ENCODE assay signal across 1 cellular context in the genomic region with DNA sequence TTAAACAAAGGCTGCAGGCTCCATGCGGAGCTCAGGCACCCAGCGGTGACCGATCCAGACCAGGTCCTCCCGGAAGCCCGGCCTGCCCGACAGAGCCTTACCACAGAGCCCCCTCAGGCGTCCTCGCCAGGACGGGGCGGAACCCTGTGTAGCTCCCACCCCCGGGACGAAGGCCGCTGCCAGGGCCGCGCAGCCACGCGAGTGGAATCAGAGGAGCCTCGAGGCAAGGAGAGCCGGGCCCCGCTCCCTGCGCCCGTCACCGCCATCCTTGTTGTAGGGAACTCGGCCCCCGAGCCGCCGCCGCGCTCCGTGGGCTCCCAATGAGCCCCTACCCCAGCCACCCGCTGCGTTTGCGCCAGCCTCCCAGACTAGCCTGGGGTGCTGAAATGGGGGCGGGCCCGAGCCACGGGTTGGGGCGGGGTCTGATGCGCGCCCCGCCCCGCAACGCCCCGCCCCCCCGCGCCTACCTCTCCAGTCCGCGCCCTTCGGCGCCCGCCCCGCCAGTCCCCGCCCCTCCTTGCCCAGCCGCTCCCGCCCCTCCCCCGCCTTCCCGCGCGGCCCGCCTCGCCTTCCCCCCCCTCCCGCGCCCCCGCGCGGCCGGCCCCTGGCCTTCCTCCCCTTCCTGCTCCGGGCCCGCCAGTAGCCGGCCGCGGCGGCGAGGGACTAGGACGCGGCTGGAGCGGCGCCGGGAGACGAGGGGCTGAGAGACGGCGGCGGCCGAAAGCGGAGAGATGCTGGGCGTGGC.
TF ChIP-seq lines count a peak whose summit lies in the region.

A gene with protein sequence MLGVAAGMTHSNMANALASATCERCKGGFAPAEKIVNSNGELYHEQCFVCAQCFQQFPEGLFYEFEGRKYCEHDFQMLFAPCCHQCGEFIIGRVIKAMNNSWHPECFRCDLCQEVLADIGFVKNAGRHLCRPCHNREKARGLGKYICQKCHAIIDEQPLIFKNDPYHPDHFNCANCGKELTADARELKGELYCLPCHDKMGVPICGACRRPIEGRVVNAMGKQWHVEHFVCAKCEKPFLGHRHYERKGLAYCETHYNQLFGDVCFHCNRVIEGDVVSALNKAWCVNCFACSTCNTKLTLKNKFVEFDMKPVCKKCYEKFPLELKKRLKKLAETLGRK (plus strand): TSS at position 639 of the 745 bp plus-strand sequence. CDS start 93 bp downstream, at position 732.

TF ChIP-seq in HEK293, 187 proteins besides CTCF, POLR2A, EP300 and RAD21 (continued from another document and continues in another):
- TF ChIP-seq, protein P1, sequence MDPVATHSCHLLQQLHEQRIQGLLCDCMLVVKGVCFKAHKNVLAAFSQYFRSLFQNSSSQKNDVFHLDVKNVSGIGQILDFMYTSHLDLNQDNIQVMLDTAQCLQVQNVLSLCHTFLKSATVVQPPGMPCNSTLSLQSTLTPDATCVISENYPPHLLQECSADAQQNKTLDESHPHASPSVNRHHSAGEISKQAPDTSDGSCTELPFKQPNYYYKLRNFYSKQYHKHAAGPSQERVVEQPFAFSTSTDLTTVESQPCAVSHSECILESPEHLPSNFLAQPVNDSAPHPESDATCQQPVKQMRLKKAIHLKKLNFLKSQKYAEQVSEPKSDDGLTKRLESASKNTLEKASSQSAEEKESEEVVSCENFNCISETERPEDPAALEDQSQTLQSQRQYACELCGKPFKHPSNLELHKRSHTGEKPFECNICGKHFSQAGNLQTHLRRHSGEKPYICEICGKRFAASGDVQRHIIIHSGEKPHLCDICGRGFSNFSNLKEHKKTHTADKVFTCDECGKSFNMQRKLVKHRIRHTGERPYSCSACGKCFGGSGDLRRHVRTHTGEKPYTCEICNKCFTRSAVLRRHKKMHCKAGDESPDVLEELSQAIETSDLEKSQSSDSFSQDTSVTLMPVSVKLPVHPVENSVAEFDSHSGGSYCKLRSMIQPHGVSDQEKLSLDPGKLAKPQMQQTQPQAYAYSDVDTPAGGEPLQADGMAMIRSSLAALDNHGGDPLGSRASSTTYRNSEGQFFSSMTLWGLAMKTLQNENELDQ (tag by site-specific recombination; IDR thresholded peaks at IDR 0.05; ENCODE audit: low read depth) = no peak
- TF ChIP-seq ZNF670 (tag by site-specific recombination; IDR thresholded peaks at IDR 0.05; ENCODE audit: low read depth) = no peak
- TF ChIP-seq ZSCAN16 (tag by site-specific recombination; IDR thresholded peaks at IDR 0.05) = no peak
- no peak for TF ChIP-seq ZNF521 (tag by site-specific recombination; IDR thresholded peaks at IDR 0.05)
- TF ChIP-seq, protein P2, sequence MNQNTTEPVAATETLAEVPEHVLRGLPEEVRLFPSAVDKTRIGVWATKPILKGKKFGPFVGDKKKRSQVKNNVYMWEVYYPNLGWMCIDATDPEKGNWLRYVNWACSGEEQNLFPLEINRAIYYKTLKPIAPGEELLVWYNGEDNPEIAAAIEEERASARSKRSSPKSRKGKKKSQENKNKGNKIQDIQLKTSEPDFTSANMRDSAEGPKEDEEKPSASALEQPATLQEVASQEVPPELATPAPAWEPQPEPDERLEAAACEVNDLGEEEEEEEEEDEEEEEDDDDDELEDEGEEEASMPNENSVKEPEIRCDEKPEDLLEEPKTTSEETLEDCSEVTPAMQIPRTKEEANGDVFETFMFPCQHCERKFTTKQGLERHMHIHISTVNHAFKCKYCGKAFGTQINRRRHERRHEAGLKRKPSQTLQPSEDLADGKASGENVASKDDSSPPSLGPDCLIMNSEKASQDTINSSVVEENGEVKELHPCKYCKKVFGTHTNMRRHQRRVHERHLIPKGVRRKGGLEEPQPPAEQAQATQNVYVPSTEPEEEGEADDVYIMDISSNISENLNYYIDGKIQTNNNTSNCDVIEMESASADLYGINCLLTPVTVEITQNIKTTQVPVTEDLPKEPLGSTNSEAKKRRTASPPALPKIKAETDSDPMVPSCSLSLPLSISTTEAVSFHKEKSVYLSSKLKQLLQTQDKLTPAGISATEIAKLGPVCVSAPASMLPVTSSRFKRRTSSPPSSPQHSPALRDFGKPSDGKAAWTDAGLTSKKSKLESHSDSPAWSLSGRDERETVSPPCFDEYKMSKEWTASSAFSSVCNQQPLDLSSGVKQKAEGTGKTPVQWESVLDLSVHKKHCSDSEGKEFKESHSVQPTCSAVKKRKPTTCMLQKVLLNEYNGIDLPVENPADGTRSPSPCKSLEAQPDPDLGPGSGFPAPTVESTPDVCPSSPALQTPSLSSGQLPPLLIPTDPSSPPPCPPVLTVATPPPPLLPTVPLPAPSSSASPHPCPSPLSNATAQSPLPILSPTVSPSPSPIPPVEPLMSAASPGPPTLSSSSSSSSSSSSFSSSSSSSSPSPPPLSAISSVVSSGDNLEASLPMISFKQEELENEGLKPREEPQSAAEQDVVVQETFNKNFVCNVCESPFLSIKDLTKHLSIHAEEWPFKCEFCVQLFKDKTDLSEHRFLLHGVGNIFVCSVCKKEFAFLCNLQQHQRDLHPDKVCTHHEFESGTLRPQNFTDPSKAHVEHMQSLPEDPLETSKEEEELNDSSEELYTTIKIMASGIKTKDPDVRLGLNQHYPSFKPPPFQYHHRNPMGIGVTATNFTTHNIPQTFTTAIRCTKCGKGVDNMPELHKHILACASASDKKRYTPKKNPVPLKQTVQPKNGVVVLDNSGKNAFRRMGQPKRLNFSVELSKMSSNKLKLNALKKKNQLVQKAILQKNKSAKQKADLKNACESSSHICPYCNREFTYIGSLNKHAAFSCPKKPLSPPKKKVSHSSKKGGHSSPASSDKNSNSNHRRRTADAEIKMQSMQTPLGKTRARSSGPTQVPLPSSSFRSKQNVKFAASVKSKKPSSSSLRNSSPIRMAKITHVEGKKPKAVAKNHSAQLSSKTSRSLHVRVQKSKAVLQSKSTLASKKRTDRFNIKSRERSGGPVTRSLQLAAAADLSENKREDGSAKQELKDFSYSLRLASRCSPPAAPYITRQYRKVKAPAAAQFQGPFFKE (tag by site-specific recombination; IDR thresholded peaks at IDR 0.05; ENCODE audit: borderline replicate concordance) = no peak
- TF ChIP-seq ZBTB20 (tag by site-specific recombination; IDR thresholded peaks at IDR 0.05) = peak; percentile 82; the same call in 1 of the 2 replicates
- TF ChIP-seq KLF8 (tag by site-specific recombination; IDR thresholded peaks at IDR 0.05) = peak; percentile 80
- TF ChIP-seq ZNF112 (tag by site-specific recombination; IDR thresholded peaks at IDR 0.05) = no peak
- TF ChIP-seq BCL11A (tag by site-specific recombination; IDR thresholded peaks at IDR 0.05; ENCODE audit: low read depth) = peak; percentile 55; the same call in 1 of the 2 replicates
- TF ChIP-seq ZNF791 (tag by site-specific recombination; IDR thresholded peaks at IDR 0.05) = no peak
- no peak for TF ChIP-seq ZNF626 (tag by site-specific recombination; IDR thresholded peaks at IDR 0.05)
- no peak for TF ChIP-seq ZNF169 (tag by site-specific recombination; IDR thresholded peaks at IDR 0.05)
- 0 out of 2 replicates have a peak, but pooled peaks have one; percentile 19 for TF ChIP-seq ZSCAN23 (tag by site-specific recombination; IDR thresholded peaks at IDR 0.05)
- TF ChIP-seq ZSCAN18 (tag by site-specific recombination; IDR thresholded peaks at IDR 0.05) = no peak
- TF ChIP-seq ZNF544 (tag by site-specific recombination; IDR thresholded peaks at IDR 0.05) = no peak
- TF ChIP-seq ZNF10 (tag by site-specific recombination; IDR thresholded peaks at IDR 0.05) = no peak
- TF ChIP-seq ZNF645 (tag by site-specific recombination; IDR thresholded peaks at IDR 0.05) = no peak
- TF ChIP-seq ZNF707 (tag by site-specific recombination; IDR thresholded peaks at IDR 0.05) = no peak
- peak; percentile 41 for TF ChIP-seq KLF1 (tag by site-specific recombination; IDR thresholded peaks at IDR 0.05)
- no peak for TF ChIP-seq ZNF157 (tag by site-specific recombination; IDR thresholded peaks at IDR 0.05)
- no peak for TF ChIP-seq IKZF3 (tag by site-specific recombination; IDR thresholded peaks at IDR 0.05)
- 0 out of 2 replicates have a peak, but pooled peaks have one; percentile 32 for TF ChIP-seq ZNF76 (tag by site-specific recombination; IDR thresholded peaks at IDR 0.05; ENCODE audit: borderline replicate concordance, low read depth)
- TF ChIP-seq GLI2 (tag by site-specific recombination; IDR thresholded peaks at IDR 0.05; ENCODE audit: borderline replicate concordance, low read depth) = no peak
- TF ChIP-seq SP3 (tag by site-specific recombination; IDR thresholded peaks at IDR 0.05) = peak; percentile 88
- TF ChIP-seq ZNF214 (tag by site-specific recombination; IDR thresholded peaks at IDR 0.05; ENCODE audit: borderline replicate concordance) = no peak
- no peak for TF ChIP-seq TCF7L2 (IDR thresholded peaks at IDR 0.05; ENCODE audit: borderline replicate concordance, low read depth, low read length)
- no peak for TF ChIP-seq ZNF248 (tag by site-specific recombination; IDR thresholded peaks at IDR 0.05)
- TF ChIP-seq EGR2 (tag by site-specific recombination; IDR thresholded peaks at IDR 0.05; ENCODE audit: low read depth) = no peak
- TF ChIP-seq, protein P3, sequence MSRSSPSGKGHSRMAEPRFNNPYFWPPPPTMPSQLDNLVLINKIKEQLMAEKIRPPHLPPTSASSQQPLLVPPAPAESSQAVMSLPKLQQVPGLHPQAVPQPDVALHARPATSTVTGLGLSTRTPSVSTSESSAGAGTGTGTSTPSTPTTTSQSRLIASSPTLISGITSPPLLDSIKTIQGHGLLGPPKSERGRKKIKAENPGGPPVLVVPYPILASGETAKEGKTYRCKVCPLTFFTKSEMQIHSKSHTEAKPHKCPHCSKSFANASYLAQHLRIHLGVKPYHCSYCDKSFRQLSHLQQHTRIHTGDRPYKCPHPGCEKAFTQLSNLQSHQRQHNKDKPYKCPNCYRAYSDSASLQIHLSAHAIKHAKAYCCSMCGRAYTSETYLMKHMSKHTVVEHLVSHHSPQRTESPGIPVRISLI (tag by site-specific recombination; IDR thresholded peaks at IDR 0.05) = no peak
- TF ChIP-seq ZNF138 (tag by site-specific recombination; IDR thresholded peaks at IDR 0.05; ENCODE audit: borderline replicate concordance) = no peak
- TF ChIP-seq ZIC2 (tag by site-specific recombination; IDR thresholded peaks at IDR 0.05) = peak; percentile 93
- no peak for TF ChIP-seq ZNF558 (tag by site-specific recombination; IDR thresholded peaks at IDR 0.05)
- TF ChIP-seq RBAK (tag by site-specific recombination; IDR thresholded peaks at IDR 0.05) = no peak
- TF ChIP-seq ELK4 (IDR thresholded peaks at IDR 0.05; ENCODE audit: borderline replicate concordance, low read depth, low read length) = no peak
- no peak for TF ChIP-seq SCRT1 (tag by site-specific recombination; IDR thresholded peaks at IDR 0.05; ENCODE audit: borderline replicate concordance)
- no peak for TF ChIP-seq ZNF548 (tag by site-specific recombination; IDR thresholded peaks at IDR 0.05)
- no peak for TF ChIP-seq HOXA7 (CRISPR knock-in tag; IDR thresholded peaks at IDR 0.05; ENCODE audit: borderline replicate concordance)
- no peak for TF ChIP-seq ZNF174 (tag by site-specific recombination; IDR thresholded peaks at IDR 0.05)
- no peak for TF ChIP-seq ZNF274 (IDR thresholded peaks at IDR 0.05; ENCODE audit: low read length)
- TF ChIP-seq ZNF274 (tag by site-specific recombination; IDR thresholded peaks at IDR 0.05; ENCODE audit: borderline replicate concordance) = no peak
- no peak for TF ChIP-seq ZNF302 (tag by site-specific recombination; IDR thresholded peaks at IDR 0.05; ENCODE audit: low read depth)
- TF ChIP-seq, protein P4, sequence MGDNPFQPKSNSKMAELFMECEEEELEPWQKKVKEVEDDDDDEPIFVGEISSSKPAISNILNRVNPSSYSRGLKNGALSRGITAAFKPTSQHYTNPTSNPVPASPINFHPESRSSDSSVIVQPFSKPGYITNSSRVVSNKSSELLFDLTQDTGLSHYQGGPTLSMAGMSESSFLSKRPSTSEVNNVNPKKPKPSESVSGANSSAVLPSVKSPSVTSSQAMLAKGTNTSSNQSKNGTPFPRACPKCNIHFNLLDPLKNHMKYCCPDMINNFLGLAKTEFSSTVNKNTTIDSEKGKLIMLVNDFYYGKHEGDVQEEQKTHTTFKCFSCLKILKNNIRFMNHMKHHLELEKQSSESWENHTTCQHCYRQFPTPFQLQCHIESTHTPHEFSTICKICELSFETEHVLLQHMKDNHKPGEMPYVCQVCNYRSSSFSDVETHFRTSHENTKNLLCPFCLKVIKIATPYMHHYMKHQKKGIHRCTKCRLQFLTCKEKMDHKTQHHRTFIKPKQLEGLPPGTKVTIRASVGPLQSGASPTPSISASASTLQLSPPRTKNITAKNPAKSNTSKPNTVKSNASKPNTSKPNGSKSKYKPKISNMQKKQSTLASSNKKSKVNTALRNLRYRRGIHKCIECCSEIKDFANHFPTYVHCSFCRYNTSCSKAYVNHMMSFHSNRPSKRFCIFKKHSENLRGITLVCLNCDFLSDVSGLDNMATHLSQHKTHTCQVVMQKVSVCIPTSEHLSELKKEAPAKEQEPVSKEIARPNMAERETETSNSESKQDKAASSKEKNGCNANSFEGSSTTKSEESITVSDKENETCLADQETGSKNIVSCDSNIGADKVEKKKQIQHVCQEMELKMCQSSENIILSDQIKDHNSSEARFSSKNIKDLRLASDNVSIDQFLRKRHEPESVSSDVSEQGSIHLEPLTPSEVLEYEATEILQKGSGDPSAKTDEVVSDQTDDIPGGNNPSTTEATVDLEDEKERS (tag by site-specific recombination; IDR thresholded peaks at IDR 0.05) = no peak
- no peak for TF ChIP-seq ZNF311 (tag by site-specific recombination; IDR thresholded peaks at IDR 0.05; ENCODE audit: borderline replicate concordance)
- no peak for TF ChIP-seq ZNF114 (tag by site-specific recombination; IDR thresholded peaks at IDR 0.05)
- peak; percentile 6; the same call in 1 of the 2 replicates for TF ChIP-seq ZNF335 (tag by site-specific recombination; conservative IDR thresholded peaks at IDR 0.05)
